10 cellular contexts compared by ENCODE assay signal in genomic region chr2:237440819-237441281, GRCh38. TPM values are rescaled to one million over a fixed set of nuclear protein-coding genes. Genes with fewer than 3 reads are reported as not detected.
DNase-seq lines count a peak whose midpoint lies in the region; ATAC-seq and TF ChIP-seq lines count a peak whose summit lies in the region.
"Had no signal": no experiment of that assay in that cellular context is flagged by ENCODE, and none has a peak within 500 bp of the region (broad histone marks: within the 10 kb centered on the region; RNA-seq: fewer than 3 reads in every experiment).

No MANE protein-coding gene starts in this region.

- ATAC-seq in GM18502 (IDR thresholded peaks at IDR 0.05; ENCODE audit: poor library complexity, unreplicated experiment) (peak; percentile 56), SK-N-SH treated with all-trans-retinoic acid at 6 μM for 48 hours (peak; percentile 37; the same call in 2 of the 3 replicates), GM18519 (IDR thresholded peaks at IDR 0.05; ENCODE audit: low FRiP score, unreplicated experiment) (no peak)

- no peak overlapping the region for H3K27ac Mint-ChIP-seq in neural progenitor cell
- H3K27ac Mint-ChIP-seq: memory B cell had no signal

- no peak overlapping the region for H3K4me3 Mint-ChIP-seq in neural progenitor cell
- H3K4me3 Mint-ChIP-seq: memory B cell had no signal

- H3K4me2 ChIP-seq in neural progenitor cell, result no peak overlapping the region

- H3K27ac ChIP-seq in esophagus muscularis mucosa (replicated peaks in 1 of 4) (peak overlapping the region; percentile 53 to 66 (median 62)), neural progenitor cell (no peak overlapping the region)

- no peak overlapping the region for H2AFZ ChIP-seq in neural progenitor cell (replicated peaks)

- H4K20me1 ChIP-seq in neural progenitor cell (ENCODE audit: low read depth), result no peaks in the 10 kb centered on the region

- DNase-seq in esophagus muscularis mucosa (ENCODE audit: extremely low spot score), result no peak
- peak; percentile 13 for DNase-seq in stimulated activated CD8-positive, alpha-beta memory T cell treated with anti-CD3 and anti-CD28 coated beads, Interleukin-4, amount 100 ng/mL, for 24 hours (ENCODE audit: low read depth)
- DNase-seq in neural progenitor cell (ENCODE audit: low spot score), result no peak
- no peak for DNase-seq in middle frontal gyrus (ENCODE audit: extremely low spot score, low spot score)
- DNase-seq in iPS-NIHi11 (ENCODE audit: low spot score), result no peak
- DNase-seq: NCI-H526 treated with DMSO at 0.1 percent for 48 hours had no signal

- TF ChIP-seq POLR2A in esophagus muscularis mucosa (IDR thresholded peaks at IDR 0.05; ENCODE audit: low read depth), result no peak

- TF ChIP-seq CTCF in esophagus muscularis mucosa (IDR thresholded peaks at IDR 0.05), result no peak
- no peak for TF ChIP-seq CTCF in neural progenitor cell (IDR thresholded peaks at IDR 0.05)

- H3K27me3 Mint-ChIP-seq in neural progenitor cell (ENCODE audit: insufficient read depth, low read depth), result peaks cover 4% of the 10 kb centered on the region
- H3K27me3 Mint-ChIP-seq: memory B cell had no signal

- intact Hi-C loops in esophagus muscularis mucosa (cut with DNase I), result no loop called here

- H3K4me1 Mint-ChIP-seq in neural progenitor cell, result peaks cover 10% of the 10 kb centered on the region
- H3K4me1 Mint-ChIP-seq: memory B cell had no signal

- H3K79me2 ChIP-seq in neural progenitor cell (ENCODE audit: low read depth), result no peaks in the 10 kb centered on the region

- H3K9ac ChIP-seq in neural progenitor cell, result no peak overlapping the region

- H3K9me3 Mint-ChIP-seq in neural progenitor cell, result peaks cover 3% of the 10 kb centered on the region

- H3K36me3 ChIP-seq in esophagus muscularis mucosa, result no peaks in the 10 kb centered on the region
- H3K36me3 ChIP-seq in neural progenitor cell, result no peaks in the 10 kb centered on the region

- TF ChIP-seq EP300 in esophagus muscularis mucosa (IDR thresholded peaks at IDR 0.05), result no peak

- H3K27me3 ChIP-seq in esophagus muscularis mucosa (no peaks in the 10 kb centered on the region), neural progenitor cell (no peaks in the 10 kb centered on the region)

- peaks cover 8 to 47% (median 45%) of the 10 kb centered on the region in 4 donors for H3K4me1 ChIP-seq in esophagus muscularis mucosa
- H3K4me1 ChIP-seq in neural progenitor cell, result no peaks in the 10 kb centered on the region

- H3F3A ChIP-seq in neural progenitor cell (ENCODE audit: low read depth), result no peaks in the 10 kb centered on the region

- no peaks in the 10 kb centered on the region for H3K36me3 Mint-ChIP-seq in neural progenitor cell
- H3K36me3 Mint-ChIP-seq: memory B cell had no signal

- 27% methylated on average over 2 of the region's 2 CpGs for WGBS in esophagus muscularis mucosa

- no peak overlapping the region for H3K4me3 ChIP-seq in esophagus muscularis mucosa
- H3K4me3 ChIP-seq in neural progenitor cell, result no peak overlapping the region

- H3K9me3 ChIP-seq in esophagus muscularis mucosa (no peaks in the 10 kb centered on the region), neural progenitor cell (ENCODE audit: low read depth) (no peaks in the 10 kb centered on the region)

TF ChIP-seq in SK-N-SH treated with all-trans-retinoic acid at 6 μM for 48 hours, 23 proteins besides CTCF, POLR2A, EP300 and RAD21:
- no peak for TF ChIP-seq CREB5 (CRISPR knock-in tag; IDR thresholded peaks at IDR 0.05; ENCODE audit: low read depth)
- TF ChIP-seq CSDC2 (CRISPR knock-in tag; IDR thresholded peaks at IDR 0.05), result no peak
TF ChIP-seq in SK-N-SH treated with all-trans-retinoic acid at 6 μM for 48 hours: peak in this region for 0.

RNA-seq across cellular contexts. Expression of gene COL6A3, which starts 26.9 kb away (rescaled TPM):
- total RNA-seq in esophagus muscularis mucosa, result 100 to 1,000 TPM in 3 of 4 donors, 10 to 100 TPM in 1; 96.2 to 350 (median 192) TPM
- 0.41 and 0.50 TPM in 2 replicates for total RNA-seq in neural progenitor cell (ENCODE audit: low replicate concordance)

RNA-seq across cellular contexts. Expression of gene MLPH, which starts 46.2 kb away (rescaled TPM):
- 1 to 10 TPM; 5.3 to 8.7 (median 7.8) TPM for total RNA-seq in esophagus muscularis mucosa
- total RNA-seq in neural progenitor cell (ENCODE audit: low replicate concordance), result not detected in 2 replicates

Comparison
In these comparisons a context has a peak if more than half of its experiments do, and no peak if none do; other contexts are left out.
1. RNA of gene COL6A3, which starts 26.9 kb away (total RNA-seq): 96.2 to 350 TPM in esophagus muscularis mucosa; 0.41 to 0.50 TPM in neural progenitor cell; every median in the first group is over 10 times any median in the second.